ENCODE assay signal across 9 cellular contexts in genomic region chr2:64526034-64526433, GRCh38. TPM values are rescaled to one million over a fixed set of nuclear protein-coding genes. Genes with fewer than 3 reads are reported as not detected.
DNase-seq lines count a peak whose midpoint lies in the region; TF ChIP-seq lines count a peak whose summit lies in the region.
"Had no signal": no experiment of that assay in that cellular context is flagged by ENCODE, and none has a peak within 500 bp of the region (broad histone marks: within the 10 kb centered on the region; RNA-seq: fewer than 3 reads in every experiment).

No MANE protein-coding gene starts in this region.

- H3K9me3 ChIP-seq in colonic mucosa = no peaks in the 10 kb centered on the region

- DNase-seq in Calu3 (no peak), colonic mucosa (no peak), neural crest cell (ENCODE audit: low read depth, low spot score) (no peak), HCEC 1CT (no peak), SK-N-DZ (ENCODE audit: low spot score) (no peak), GM10266 (ENCODE audit: extremely low spot score) (no peak), KG1 (lab: John Stamatoyannopoulos, UW) (no peak)
- DNase-seq: GDM1 had no signal

- H3K27me3 Mint-ChIP-seq in Calu3 (ENCODE audit: unreplicated experiment) = no peaks in the 10 kb centered on the region
- H3K27me3 Mint-ChIP-seq in IgD-negative memory B cell = no peaks in the 10 kb centered on the region
- H3K27me3 Mint-ChIP-seq in neural crest cell (ENCODE audit: low read depth) = no peaks in the 10 kb centered on the region

- BruUV-seq in Calu3 (replicated peaks; lab: Mats Ljungman, UMichigan) = no TSS peak

- CTCF ChIA-PET in Calu3 (lab: Charles Lee) = interaction anchor here (1.8 kb wide), 1 partner anchor 14 kb away, joined by 6 read pairs; no protein-coding TSS in a partner anchor

- H3K27ac Mint-ChIP-seq in Calu3 (ENCODE audit: unreplicated experiment) = no peak overlapping the region
- peak overlapping the region; percentile 99 to 100 (median 99) for H3K27ac Mint-ChIP-seq in IgD-negative memory B cell
- no peak overlapping the region for H3K27ac Mint-ChIP-seq in neural crest cell (ENCODE audit: unreplicated experiment)

- intact Hi-C loops in Calu3 (cut with micrococcal nuclease; ENCODE audit: unreplicated experiment) (loop anchor here (10.0 kb wide), 1 partner anchor 699 kb away; the partner anchor contains the start of gene ACTR2), colonic mucosa (cut with DNase I) (no loop called here)

- peaks cover 31% of the 10 kb centered on the region for H3K36me3 Mint-ChIP-seq in Calu3 (ENCODE audit: insufficient read depth, unreplicated experiment)
- peaks cover 4% of the 10 kb centered on the region for H3K36me3 Mint-ChIP-seq in IgD-negative memory B cell
- H3K36me3 Mint-ChIP-seq in neural crest cell (ENCODE audit: low read depth) = no peaks in the 10 kb centered on the region

- peaks cover 5% of the 10 kb centered on the region for H3K4me1 ChIP-seq in colonic mucosa

- no peak for TF ChIP-seq CTCF in Calu3 (IDR thresholded peaks at IDR 0.05; ENCODE audit: unreplicated experiment)
- no peak for TF ChIP-seq CTCF in colonic mucosa (IDR thresholded peaks at IDR 0.05)
- no peak for TF ChIP-seq CTCF in neural crest cell (conservative IDR thresholded peaks at IDR 0.05)
- no peak for TF ChIP-seq CTCF in GM10266 (IDR thresholded peaks at IDR 0.05; ENCODE audit: control insufficient read depth, insufficient read depth, low read depth, missing control alignments)

- H3K9me3 Mint-ChIP-seq in Calu3 (ENCODE audit: low read depth, unreplicated experiment) (no peaks in the 10 kb centered on the region), IgD-negative memory B cell (no peaks in the 10 kb centered on the region), neural crest cell (no peaks in the 10 kb centered on the region)

- H3K9ac ChIP-seq in colonic mucosa (ENCODE audit: low read depth in 2 of 2, low read length in 2 of 2) = peak overlapping the region in 1 of 2 donors; percentile 100

- H3K27me3 ChIP-seq in colonic mucosa = no peaks in the 10 kb centered on the region

- peaks cover 19% of the 10 kb centered on the region for H3K4me1 Mint-ChIP-seq in Calu3 (ENCODE audit: low read depth, unreplicated experiment)
- H3K4me1 Mint-ChIP-seq in IgD-negative memory B cell = peaks cover 35 to 47% (median 36%) of the 10 kb centered on the region in 3 donors
- H3K4me1 Mint-ChIP-seq in neural crest cell = peaks cover 27% of the 10 kb centered on the region

- H3K36me3 ChIP-seq in colonic mucosa = no peaks in the 10 kb centered on the region

- H3K4me3 ChIP-seq in colonic mucosa = peak overlapping the region; percentile 87

- no peak overlapping the region for H3K27ac ChIP-seq in colonic mucosa

- H3K4me3 Mint-ChIP-seq in Calu3 (ENCODE audit: low read depth, unreplicated experiment) (peak overlapping the region; percentile 97), IgD-negative memory B cell (peak overlapping the region; percentile 99 to 100 (median 100)), neural crest cell (peak overlapping the region; percentile 79)

RNA-seq across cellular contexts. Expression of gene AFTPH, which starts 1.9 kb away (rescaled TPM):
- 42.2 and 47.1 TPM in 2 replicates for total RNA-seq in Calu3 (2022)
- 63.5 TPM for polyA plus RNA-seq in IgD-negative memory B cell
- 10 to 100 TPM; 49.4 to 67.3 TPM for total RNA-seq in colonic mucosa
- total RNA-seq in neural crest cell = 14.6 and 17.3 TPM in 2 replicates
- 18.4 and 20.4 TPM in 2 replicates for polyA plus RNA-seq in SK-N-DZ (2014; cell fraction: cytosol; rRNA removed)
- polyA plus RNA-seq in SK-N-DZ (2014; cell fraction: nucleus; rRNA removed) = 17.1 and 19.9 TPM in 2 replicates

Comparison
In these comparisons a context has a peak if more than half of its experiments do, and no peak if none do; other contexts are left out.
1. H3K27ac Mint-ChIP-seq: peak in IgD-negative memory B cell (3 of 3); none in Calu3 (single experiment) and neural crest cell (single experiment).
2. Peak in every context shown above with its lines, with median percentiles within 50 percentile points of each other: H3K4me3 Mint-ChIP-seq.